ENCODE assay signal across 18 cellular contexts in genomic region chr11:2262301-2263011, GRCh38. TPM values are rescaled to one million over a fixed set of nuclear protein-coding genes. Genes with fewer than 3 reads are reported as not detected.
"Had no signal": no experiment of that assay in that cellular context is flagged by ENCODE, and none has a peak within 500 bp of the region (broad histone marks: within the 10 kb centered on the region; RNA-seq: fewer than 3 reads in every experiment).

No MANE protein-coding gene starts in this region.

- H3K27me3 ChIP-seq: hepatocyte, testis, upper lobe of right lung had no signal

- H2AFZ ChIP-seq: hepatocyte had no signal

- H3K4me3 ChIP-seq: hepatocyte, psoas muscle, sigmoid colon, spleen, stomach, testis, upper lobe of right lung had no signal

- H3K9me3 ChIP-seq: psoas muscle, sigmoid colon, spleen, stomach, testis, upper lobe of right lung had no signal

- H3K4me2 ChIP-seq: hepatocyte had no signal

- H3K27ac ChIP-seq: hepatocyte, psoas muscle, sigmoid colon, spleen, stomach, testis, upper lobe of right lung had no signal

- DNase-seq: activated CD4-positive, alpha-beta T cell treated with anti-CD3 and anti-CD28 coated beads for 4 hours; activated CD8-positive, alpha-beta T cell treated with anti-CD3 and anti-CD28 coated beads, Interleukin-2, amount 10 ng/mL, durations not matched to agents 7 days and 5 days; activated naive CD4-positive, alpha-beta T cell; anterior cingulate cortex; cerebellar nuclear complex; dermis blood vessel endothelial cell; kidney; nephron progenitor cell; sigmoid colon; stomach; T-helper 2 cell had no signal

- H3K36me3 ChIP-seq: sigmoid colon, spleen, stomach, upper lobe of right lung had no signal

- ATAC-seq: activated CD8-positive, alpha-beta T cell treated with anti-CD3 and anti-CD28 coated beads, Interleukin-2, amount 10 ng/mL, durations not matched to agents 7 days and 5 days; psoas muscle; upper lobe of right lung; WTC11 had no signal

- H3K79me2 ChIP-seq: hepatocyte had no signal

- H3K4me1 ChIP-seq: psoas muscle, sigmoid colon, testis, upper lobe of right lung had no signal

RNA-seq across cellular contexts. Expression of gene ASCL2, which starts 7.9 kb away (rescaled TPM):
- total RNA-seq: dermis blood vessel endothelial cell, osteocyte, psoas muscle had no signal

RNA-seq across cellular contexts. Expression of gene C11orf21, which starts 39.3 kb away (rescaled TPM):
- total RNA-seq: dermis blood vessel endothelial cell had no signal

RNA-seq across cellular contexts. Expression of gene TSPAN32, which starts 39.4 kb away (rescaled TPM):
- total RNA-seq: dermis blood vessel endothelial cell, WTC11 had no signal
